Comparison of ENCODE assay signal across 21 cellular contexts in the genomic region with DNA sequence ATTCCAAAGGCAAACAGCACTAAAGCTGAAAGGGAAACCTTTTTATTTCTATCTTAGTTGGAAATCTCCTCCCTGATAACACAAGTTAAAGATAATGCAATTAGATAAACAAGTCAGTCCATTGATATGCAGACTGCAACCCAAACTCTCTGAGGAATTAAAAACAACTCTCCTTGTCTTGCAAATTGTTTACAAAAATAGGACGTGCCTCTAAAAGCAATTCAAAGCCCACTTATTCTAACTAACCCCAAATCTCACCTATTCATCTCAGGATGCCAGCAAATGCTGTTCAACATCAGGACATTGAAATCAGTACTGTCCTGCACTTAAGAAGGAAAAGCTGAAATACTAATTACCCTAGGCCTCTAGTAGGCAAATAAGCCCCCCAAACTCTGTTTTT. TPM values are rescaled to one million over a fixed set of nuclear protein-coding genes. Genes with fewer than 3 reads are reported as not detected.
"Had no signal": no experiment of that assay in that cellular context is flagged by ENCODE, and none has a peak within 500 bp of the region (broad histone marks: within the 10 kb centered on the region; RNA-seq: fewer than 3 reads in every experiment).

No MANE protein-coding gene starts in this region.

- H3K4me3 Mint-ChIP-seq: central memory CD8-positive, alpha-beta T cell; effector memory CD8-positive, alpha-beta T cell; naive thymus-derived CD8-positive, alpha-beta T cell; neural crest cell had no signal

- DNase-seq: effector memory CD8-positive, alpha-beta T cell; erythroblast; foreskin keratinocyte; head of caudate nucleus; kidney glomerular epithelial cell; mammary epithelial cell; mucosa of descending colon; naive thymus-derived CD8-positive, alpha-beta T cell; nucleus accumbens; ovary; sigmoid colon; stimulated activated CD4-positive, alpha-beta T cell treated with anti-CD3 and anti-CD28 coated beads, Interleukin-2, amount 100 ng/mL, for 24 hours; stimulated activated naive CD4-positive, alpha-beta T cell; transverse colon had no signal

- H3K27ac ChIP-seq: foreskin keratinocyte, hepatocyte, ovary, right atrium auricular region, sigmoid colon, skin epidermis, thoracic aorta, transverse colon had no signal

- H3K36me3 Mint-ChIP-seq: naive thymus-derived CD8-positive, alpha-beta T cell had no signal

- H3K4me1 Mint-ChIP-seq: central memory CD8-positive, alpha-beta T cell; naive thymus-derived CD8-positive, alpha-beta T cell had no signal

- H3K4me3 ChIP-seq: hepatocyte, mucosa of descending colon, ovary, right atrium auricular region, sigmoid colon, skin epidermis, thoracic aorta, transverse colon had no signal

- H3K9me3 ChIP-seq: mucosa of descending colon, ovary, right atrium auricular region, sigmoid colon, thoracic aorta, transverse colon had no signal

- H3K4me1 ChIP-seq: foreskin keratinocyte, right atrium auricular region, sigmoid colon had no signal

- H3K27ac Mint-ChIP-seq: effector memory CD8-positive, alpha-beta T cell; naive thymus-derived CD8-positive, alpha-beta T cell had no signal

- H3K9me3 Mint-ChIP-seq: central memory CD8-positive, alpha-beta T cell; naive thymus-derived CD8-positive, alpha-beta T cell; neural crest cell had no signal

- H3K27me3 ChIP-seq: foreskin keratinocyte, hepatocyte, ovary, right atrium auricular region, sigmoid colon, transverse colon had no signal

- ATAC-seq: effector memory CD8-positive, alpha-beta T cell; foreskin keratinocyte; left lobe of liver; mucosa of descending colon; naive thymus-derived CD8-positive, alpha-beta T cell had no signal

- H3K36me3 ChIP-seq: ovary, right atrium auricular region, sigmoid colon, thoracic aorta, transverse colon had no signal

RNA-seq across cellular contexts. Expression of a gene that starts 12.8 kb away (rescaled TPM):
- polyA plus RNA-seq: naive thymus-derived CD8-positive, alpha-beta T cell had no signal
